ENCODE assay signal across 8 cellular contexts in genomic region chr7:38796636-38797501, GRCh38.
DNase-seq lines count a peak whose midpoint lies in the region; ATAC-seq and TF ChIP-seq lines count a peak whose summit lies in the region.

No MANE protein-coding gene starts in this region.

- H3K9me3 ChIP-seq in heart right ventricle: no peaks in the 10 kb centered on the region
- H3K9me3 ChIP-seq in lung (ENCODE audit: control insufficient read depth in 2 of 2, insufficient read depth in 1 of 2, low read length in 1 of 2): no peaks in the 10 kb centered on the region

- H3K27ac ChIP-seq in heart right ventricle: no peak overlapping the region
- H3K27ac ChIP-seq in lung (ENCODE audit: low read depth in 1 of 2, low read length in 1 of 2): no peak overlapping the region

- TF ChIP-seq CTCF in heart right ventricle (IDR thresholded peaks at IDR 0.05) (peak; percentile 67 to 87 (median 76)), choroid plexus epithelial cell (conservative IDR thresholded peaks at IDR 0.05; ENCODE audit: low read depth, low read length) (peak; percentile 73), lung (IDR thresholded peaks at IDR 0.05; ENCODE audit: control extremely low read depth, extremely low read depth) (peak; percentile 52)

- DNase-seq in heart right ventricle (peak in 1 of 2 donors; percentile 45), Right ventricle myocardium superior (no peak), NCI-H1417 treated with DMSO at 0.1 percent for 48 hours (lab: John Stamatoyannopoulos, UW) (peak; percentile 47), T1000 (lab: John Stamatoyannopoulos, UW) (peak; percentile 16), choroid plexus epithelial cell (ENCODE audit: low read depth) (peak; percentile 76), lung (ENCODE audit: low spot score) (peak; percentile 54)
- peak; percentile 7 for DNase-seq in stimulated activated CD8-positive, alpha-beta memory T cell treated with anti-CD3 and anti-CD28 coated beads, Interleukin-7, amount 100 ng/mL, for 24 hours (ENCODE audit: low read depth)

- H3K27me3 ChIP-seq in heart right ventricle: no peaks in the 10 kb centered on the region
- H3K27me3 ChIP-seq in lung (ENCODE audit: control insufficient read depth, insufficient read depth): no peaks in the 10 kb centered on the region

- H3K36me3 ChIP-seq in heart right ventricle (peaks cover 0 to 42% (median 0%) of the 10 kb centered on the region in 9 donors), lung (ENCODE audit: control insufficient read depth in 2 of 2, insufficient read depth in 2 of 2, low read length in 2 of 2) (peaks cover 3 to 8% of the 10 kb centered on the region in 2 donors)

- 30 to 35% methylated on average over 8 of the region's 8 CpGs for WGBS in heart right ventricle, 2 donors
- 33 to 38% methylated on average over 8 of the region's 8 CpGs for WGBS in lung, 2 donors

- ATAC-seq in heart right ventricle (no peak), Right ventricle myocardium superior (ENCODE audit: poor library complexity) (no peak), lung (ENCODE audit: insufficient read depth, low FRiP score) (no peak), HG02571 (IDR thresholded peaks at IDR 0.05; ENCODE audit: unreplicated experiment) (no peak)

- no peaks in the 10 kb centered on the region for H3K4me1 ChIP-seq in heart right ventricle
- H3K4me1 ChIP-seq in lung (ENCODE audit: control insufficient read depth in 2 of 2, insufficient read depth in 2 of 2, low read length in 2 of 2): peaks cover 0 to 1% of the 10 kb centered on the region in 2 donors

- intact Hi-C loops in heart right ventricle (cut with DNase I): loop anchor here in 9 of 10 donors (1.0 to 10.0 kb wide), 10 partner anchors 138 to 724 kb away; no protein-coding TSS in a partner anchor
- intact Hi-C loops in Right ventricle myocardium superior (cut with DNase I): loop anchor here (2.0 kb wide), 1 partner anchor 722 kb away; no protein-coding TSS in a partner anchor

- H3K4me3 ChIP-seq in heart right ventricle (no peak overlapping the region), choroid plexus epithelial cell (ENCODE audit: low read depth, low read length) (no peak overlapping the region), lung (no peak overlapping the region)
